ENCODE assay signal across 8 cellular contexts in the genomic region with DNA sequence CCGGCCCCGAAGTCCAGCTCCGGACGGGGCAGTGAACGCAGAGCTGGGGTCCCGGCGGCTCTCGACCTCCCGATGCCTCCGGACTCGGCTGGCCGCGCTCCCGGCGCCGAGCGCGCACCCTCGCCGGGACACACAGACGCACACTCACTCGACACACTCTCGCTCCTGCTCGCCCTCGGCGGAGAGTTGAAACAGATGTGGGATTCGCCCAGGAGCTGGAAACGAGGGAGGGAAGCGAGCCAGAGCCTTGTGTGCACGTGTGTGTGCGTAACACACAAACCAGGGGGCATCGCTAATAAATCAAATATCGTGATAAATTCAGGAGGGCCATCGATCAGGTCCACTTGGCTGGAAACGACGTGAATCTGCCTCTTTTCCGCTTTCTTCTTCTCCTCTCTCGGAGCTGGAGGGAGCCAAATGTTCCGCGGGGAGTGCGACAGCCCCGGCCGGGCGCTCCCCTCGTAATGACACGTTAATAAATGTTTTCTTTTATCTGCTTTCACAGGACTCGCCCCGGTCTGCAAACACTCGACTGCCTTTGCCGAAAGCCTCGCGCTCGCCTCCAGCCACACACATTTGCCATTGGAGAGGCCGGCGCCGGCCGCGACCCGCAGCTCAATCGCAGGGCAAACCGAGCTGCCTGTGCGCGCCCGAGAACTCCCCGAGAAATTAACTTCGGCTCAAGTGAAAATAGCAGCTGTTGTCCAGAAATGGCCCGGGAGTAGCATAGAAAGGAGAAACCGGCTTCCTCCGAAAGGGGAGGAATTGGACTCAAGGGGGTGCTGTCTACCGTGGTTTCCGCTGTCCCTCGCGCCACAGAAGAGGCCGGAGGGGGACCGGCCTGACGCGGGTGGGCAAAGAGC. TPM values are rescaled to one million over a fixed set of nuclear protein-coding genes. Genes with fewer than 3 reads are reported as not detected.
DNase-seq lines count a peak whose midpoint lies in the region; ATAC-seq and TF ChIP-seq lines count a peak whose summit lies in the region.

No MANE protein-coding gene starts in this region.

- peaks cover 14% of the 10 kb centered on the region for H3K4me1 ChIP-seq in neural progenitor cell

- H3K36me3 Mint-ChIP-seq in activated T-cell treated with anti-CD3 and anti-CD28 coated beads, Interleukin-2, amount 50 U/mL, for 4 hours (ENCODE audit: insufficient read depth) = no peaks in the 10 kb centered on the region
- no peaks in the 10 kb centered on the region for H3K36me3 Mint-ChIP-seq in activated naive CD8-positive, alpha-beta T cell treated with anti-CD3 and anti-CD28 coated beads, Interleukin-2, amount 50 U/mL, for 24 hours (ENCODE audit: low read depth)
- no peaks in the 10 kb centered on the region for H3K36me3 Mint-ChIP-seq in neural progenitor cell

- peaks cover 24% of the 10 kb centered on the region for H3K27me3 ChIP-seq in neural progenitor cell

- no peak overlapping the region for H3K9ac ChIP-seq in neural progenitor cell

- peak; percentile 80 for TF ChIP-seq CTCF in neural progenitor cell (IDR thresholded peaks at IDR 0.05)

- peak overlapping the region; percentile 70 for H2AFZ ChIP-seq in neural progenitor cell (replicated peaks)

- H3K4me3 Mint-ChIP-seq in activated T-cell treated with anti-CD3 and anti-CD28 coated beads, Interleukin-2, amount 50 U/mL, for 4 hours = peak overlapping the region; percentile 72
- peak overlapping the region; percentile 52 for H3K4me3 Mint-ChIP-seq in activated naive CD8-positive, alpha-beta T cell treated with anti-CD3 and anti-CD28 coated beads, Interleukin-2, amount 50 U/mL, for 24 hours
- peak overlapping the region; percentile 94 for H3K4me3 Mint-ChIP-seq in neural progenitor cell

- peaks cover 17% of the 10 kb centered on the region for H3K4me1 Mint-ChIP-seq in activated T-cell treated with anti-CD3 and anti-CD28 coated beads, Interleukin-2, amount 50 U/mL, for 4 hours (ENCODE audit: low read depth)
- H3K4me1 Mint-ChIP-seq in activated naive CD8-positive, alpha-beta T cell treated with anti-CD3 and anti-CD28 coated beads, Interleukin-2, amount 50 U/mL, for 24 hours = peaks cover 17% of the 10 kb centered on the region
- H3K4me1 Mint-ChIP-seq in neural progenitor cell = peaks cover 53% of the 10 kb centered on the region

- peaks cover 8% of the 10 kb centered on the region for H3F3A ChIP-seq in neural progenitor cell (ENCODE audit: low read depth)

- H3K27ac Mint-ChIP-seq in activated naive CD8-positive, alpha-beta T cell treated with anti-CD3 and anti-CD28 coated beads, Interleukin-2, amount 50 U/mL, for 24 hours = no peak overlapping the region
- H3K27ac Mint-ChIP-seq in neural progenitor cell = peak overlapping the region; percentile 78

- no peaks in the 10 kb centered on the region for H3K9me3 Mint-ChIP-seq in activated T-cell treated with anti-CD3 and anti-CD28 coated beads, Interleukin-2, amount 50 U/mL, for 4 hours
- H3K9me3 Mint-ChIP-seq in activated naive CD8-positive, alpha-beta T cell treated with anti-CD3 and anti-CD28 coated beads, Interleukin-2, amount 50 U/mL, for 24 hours = no peaks in the 10 kb centered on the region
- H3K9me3 Mint-ChIP-seq in neural progenitor cell = no peaks in the 10 kb centered on the region

- H3K27me3 Mint-ChIP-seq in activated T-cell treated with anti-CD3 and anti-CD28 coated beads, Interleukin-2, amount 50 U/mL, for 4 hours (ENCODE audit: low read depth) = peaks cover 60% of the 10 kb centered on the region
- H3K27me3 Mint-ChIP-seq in activated naive CD8-positive, alpha-beta T cell treated with anti-CD3 and anti-CD28 coated beads, Interleukin-2, amount 50 U/mL, for 24 hours = peaks cover 55% of the 10 kb centered on the region
- H3K27me3 Mint-ChIP-seq in neural progenitor cell (ENCODE audit: insufficient read depth, low read depth) = peaks cover 14% of the 10 kb centered on the region

- peak overlapping the region; percentile 89 for H3K4me2 ChIP-seq in neural progenitor cell

- H3K79me2 ChIP-seq in neural progenitor cell (ENCODE audit: low read depth) = no peaks in the 10 kb centered on the region

- H3K36me3 ChIP-seq in neural progenitor cell = no peaks in the 10 kb centered on the region

- intact Hi-C loops in head of caudate nucleus (cut with DNase I) = loop anchor here (2.0 kb wide), 2 partner anchors 59 to 835 kb away; no protein-coding TSS in a partner anchor

- H3K27ac ChIP-seq in neural progenitor cell = no peak overlapping the region

- peaks cover 11% of the 10 kb centered on the region for H4K20me1 ChIP-seq in neural progenitor cell (ENCODE audit: low read depth)

- no peaks in the 10 kb centered on the region for H3K9me3 ChIP-seq in neural progenitor cell (ENCODE audit: low read depth)

- peak overlapping the region; percentile 73 for H3K4me3 ChIP-seq in neural progenitor cell

- peak in 1 of 2 donors; percentile 32 for ATAC-seq in activated T-cell treated with anti-CD3 and anti-CD28 coated beads, Interleukin-2, amount 50 U/mL, for 4 hours
- peak; percentile 40 for ATAC-seq in activated naive CD8-positive, alpha-beta T cell treated with anti-CD3 and anti-CD28 coated beads, Interleukin-2, amount 50 U/mL, for 24 hours
- ATAC-seq in GM18520 (IDR thresholded peaks at IDR 0.05; ENCODE audit: unreplicated experiment) = no peak
- ATAC-seq in HG03520 (IDR thresholded peaks at IDR 0.05; ENCODE audit: unreplicated experiment) = no peak

- no peak for DNase-seq in activated T-cell treated with anti-CD3 and anti-CD28 coated beads, Interleukin-2, amount 50 U/mL, for 4 hours
- no peak for DNase-seq in activated T-cell treated with anti-CD3 and anti-CD28 coated beads, Interleukin-2, amount 50 U/mL, for 1 hour
- DNase-seq in NCI-H1930 (lab: John Stamatoyannopoulos, UW) (peak; percentile 47 to 62), head of caudate nucleus (peak; percentile 39 to 90 (median 70)), neural progenitor cell (ENCODE audit: low spot score) (peak; percentile 88)
- peak; percentile 31 for DNase-seq in activated naive CD8-positive, alpha-beta T cell treated with anti-CD3 and anti-CD28 coated beads, Interleukin-2, amount 50 U/mL, for 24 hours

RNA-seq across cellular contexts. Expression of gene SULF2, which starts 0.8 kb away (rescaled TPM):
- 1 to 10 TPM in 1 of 3 donors, under 1 TPM in 2; 0.66 to 1.2 (median 0.79) TPM for total RNA-seq in activated T-cell treated with anti-CD3 and anti-CD28 coated beads, Interleukin-2, amount 50 U/mL, for 4 hours
- total RNA-seq in neural progenitor cell (ENCODE audit: low replicate concordance) = 24.0 and 38.0 TPM in 2 replicates

Comparison
In these comparisons a context has a peak if more than half of its experiments do, and no peak if none do; other contexts are left out.
1. DNase-seq: peak in NCI-H1930 (2 of 2), activated naive CD8-positive, alpha-beta T cell treated with anti-CD3 and anti-CD28 coated beads, Interleukin-2, amount 50 U/mL, for 24 hours (single experiment), head of caudate nucleus (42 of 42) and neural progenitor cell (single experiment); none in activated T-cell treated with anti-CD3 and anti-CD28 coated beads, Interleukin-2, amount 50 U/mL, for 4 hours (single experiment) and activated T-cell treated with anti-CD3 and anti-CD28 coated beads, Interleukin-2, amount 50 U/mL, for 1 hour (single experiment).
2. RNA of gene SULF2, which starts 0.8 kb away (total RNA-seq): 24.0 to 38.0 TPM in neural progenitor cell; 0.66 to 1.2 TPM in activated T-cell treated with anti-CD3 and anti-CD28 coated beads, Interleukin-2, amount 50 U/mL, for 4 hours; every median in the first group is over 10 times any median in the second.
3. Peak in every context shown above with its lines, with median percentiles within 50 percentile points of each other: H3K4me3 Mint-ChIP-seq.